16 cellular contexts compared by ENCODE assay signal in the genomic region with DNA sequence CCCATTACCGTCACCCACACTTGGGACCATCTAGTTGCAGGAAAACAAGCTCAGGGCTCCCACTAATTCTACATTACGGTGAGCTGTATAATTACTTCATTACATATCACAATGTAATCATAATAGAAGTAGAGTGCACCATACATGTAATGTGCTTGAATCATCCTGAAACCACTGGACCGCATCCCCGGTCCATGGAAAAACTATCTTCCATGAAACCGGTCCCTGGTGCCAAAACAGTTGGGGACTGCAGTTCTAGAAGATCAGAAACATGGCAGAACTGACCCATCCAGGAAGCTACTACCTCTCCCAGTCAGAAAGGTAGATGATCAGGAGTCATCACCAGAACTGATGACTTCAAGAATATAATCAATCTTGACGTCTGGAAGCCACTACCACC. TPM values are rescaled to one million over a fixed set of nuclear protein-coding genes. Genes with fewer than 3 reads are reported as not detected.
DNase-seq lines count a peak whose midpoint lies in the region; ATAC-seq and TF ChIP-seq lines count a peak whose summit lies in the region.
"Had no signal": no experiment of that assay in that cellular context is flagged by ENCODE, and none has a peak within 500 bp of the region (broad histone marks: within the 10 kb centered on the region; RNA-seq: fewer than 3 reads in every experiment).

No MANE protein-coding gene starts in this region.

- H3K27me3 Mint-ChIP-seq in CD4-positive, alpha-beta T cell: no peaks in the 10 kb centered on the region
- H3K27me3 Mint-ChIP-seq in neural crest cell (ENCODE audit: low read depth): no peaks in the 10 kb centered on the region

- CTCF ChIA-PET in CD4-positive, alpha-beta T cell (lab: Charles Lee): interaction anchor here (1.3 kb wide), 1 partner anchor 63 kb away, joined by 3 read pairs; no protein-coding TSS in a partner anchor

- peaks cover 7% of the 10 kb centered on the region for H3K36me3 Mint-ChIP-seq in CD4-positive, alpha-beta T cell (ENCODE audit: low read depth)
- peaks cover 15% of the 10 kb centered on the region for H3K36me3 Mint-ChIP-seq in neural crest cell (ENCODE audit: low read depth)
- H3K36me3 Mint-ChIP-seq: CD8-positive, alpha-beta T cell had no signal

- DNase-seq in CD4-positive, alpha-beta T cell: no peak
- DNase-seq in left kidney (ENCODE audit: low read depth, low spot score): peak; percentile 52
- no peak for DNase-seq in neural crest cell (ENCODE audit: low read depth, low spot score)
- DNase-seq in GDM1 (lab: John Stamatoyannopoulos, UW): no peak
- no peak for DNase-seq in NCI-H2107 treated with DMSO at 0.1 percent for 48 hours (lab: John Stamatoyannopoulos, UW; ENCODE audit: unreplicated experiment)
- no peak for DNase-seq in activated T-cell treated with anti-CD3 and anti-CD28 coated beads for 4 hours
- DNase-seq: C1 segment of cervical spinal cord; Caco-2; CD8-positive, alpha-beta T cell; DMS 273 treated with DMSO at 0.1 percent for 48 hours; EL; GF-D8; GOT3; HFFc6 had no signal

- TF ChIP-seq RAD21 in Ishikawa (IDR thresholded peaks at IDR 0.05; ENCODE audit: low read depth): no peak

- no peak overlapping the region for H3K27ac ChIP-seq in CD4-positive, alpha-beta T cell (ENCODE audit: low read depth, low read length)

- H3K27me3 ChIP-seq in CD4-positive, alpha-beta T cell (ENCODE audit: control insufficient read depth, insufficient read depth, low read length): peaks cover 5% of the 10 kb centered on the region

- intact Hi-C loops in CD4-positive, alpha-beta T cell (cut with DNase I, micrococcal nuclease): loop anchor here (2.0 to 5.0 kb wide), 3 partner anchors 52 to 252 kb away; partner anchors contain the start of gene RFX7 (in 1 of the 2)

- TF ChIP-seq EP300 in Ishikawa (IDR thresholded peaks at IDR 0.05; ENCODE audit: borderline replicate concordance): no peak

- H3K27ac Mint-ChIP-seq in CD4-positive, alpha-beta T cell: no peak overlapping the region
- H3K27ac Mint-ChIP-seq in neural crest cell (ENCODE audit: unreplicated experiment): no peak overlapping the region
- H3K27ac Mint-ChIP-seq: CD8-positive, alpha-beta T cell; HFFc6 had no signal

- peaks cover 5% of the 10 kb centered on the region for H3K9me3 Mint-ChIP-seq in CD4-positive, alpha-beta T cell
- H3K9me3 Mint-ChIP-seq in neural crest cell: peaks cover 2% of the 10 kb centered on the region
- H3K9me3 Mint-ChIP-seq: CD8-positive, alpha-beta T cell; HFFc6 had no signal

- ATAC-seq in CD4-positive, alpha-beta T cell (ENCODE audit: poor library complexity): no peak
- ATAC-seq: CD8-positive, alpha-beta T cell had no signal

- H3K4me1 Mint-ChIP-seq in CD4-positive, alpha-beta T cell (ENCODE audit: low read depth): peaks cover 22% of the 10 kb centered on the region
- peaks cover 41% of the 10 kb centered on the region for H3K4me1 Mint-ChIP-seq in neural crest cell

- no peaks in the 10 kb centered on the region for H3K9me3 ChIP-seq in CD4-positive, alpha-beta T cell (ENCODE audit: control insufficient read depth, low read length)
- H3K9me3 ChIP-seq: Caco-2, HAP-1 had no signal

- TF ChIP-seq CTCF in CD4-positive, alpha-beta T cell (IDR thresholded peaks at IDR 0.05): no peak
- TF ChIP-seq CTCF in neural crest cell (conservative IDR thresholded peaks at IDR 0.05): no peak

- POLR2A ChIA-PET in CD4-positive, alpha-beta T cell (lab: Charles Lee): no interaction called here

- H3K4me3 Mint-ChIP-seq in CD4-positive, alpha-beta T cell: peak overlapping the region; percentile 28
- peak overlapping the region; percentile 94 for H3K4me3 Mint-ChIP-seq in neural crest cell
- H3K4me3 Mint-ChIP-seq: CD8-positive, alpha-beta T cell; HFFc6 had no signal

TF ChIP-seq in Ishikawa, 13 proteins besides CTCF, POLR2A, EP300 and RAD21:
- no peak for TF ChIP-seq CEBPB (IDR thresholded peaks at IDR 0.05)
- peak; percentile 60; the same call in 1 of the 2 replicates for TF ChIP-seq REST (IDR thresholded peaks at IDR 0.05; ENCODE audit: low read depth)

RNA-seq across cellular contexts. Expression of gene NEDD4, which starts 3.3 kb away (rescaled TPM):
- 1 to 10 TPM; 2.6 to 2.7 TPM for total RNA-seq in CD4-positive, alpha-beta T cell
- 20.3 and 22.8 TPM in 2 replicates for total RNA-seq in neural crest cell
